In genomic region chr22:50530280-50530856, GRCh38 we compare ENCODE assay signal across 8 cellular contexts. TPM values are rescaled to one million over a fixed set of nuclear protein-coding genes. Genes with fewer than 3 reads are reported as not detected.
A peak's percentile ranks its signal among the peaks of the same experiment; 100 is the strongest.
DNase-seq lines count a peak whose midpoint lies in the region; ATAC-seq, FAIRE-seq and TF ChIP-seq lines count a peak whose summit lies in the region.

No MANE protein-coding gene starts in this region.

- intact Hi-C loops in left cardiac atrium (cut with DNase I), result no loop called here
- intact Hi-C loops in psoas muscle (cut with DNase I), result loop anchor here in 1 of 2 donors (5.0 kb wide), 1 partner anchor 92 kb away; no protein-coding TSS in a partner anchor

- CTCF ChIA-PET in A549 (lab: Yijun Ruan, JAX), result no interaction called here

- H3K36me3 ChIP-seq in MG63, result no peaks in the 10 kb centered on the region; the same call in none of the 2 replicates
- H3K36me3 ChIP-seq in psoas muscle (ENCODE audit: insufficient read depth in 1 of 2, low read depth in 1 of 2), result no peaks in the 10 kb centered on the region

- no peak for TF ChIP-seq EP300 in A549 (IDR thresholded peaks at IDR 0.05)

- peak; percentile 20 to 38; a peak in 5 of 6 replicates for ATAC-seq in A549
- peak; percentile 12 for ATAC-seq in GM18520 (IDR thresholded peaks at IDR 0.05; ENCODE audit: unreplicated experiment)
- ATAC-seq in left cardiac atrium, result peak; percentile 32 to 44
- peak; percentile 9 to 37 (median 20) for ATAC-seq in psoas muscle
- no peak for ATAC-seq in HG03520 (IDR thresholded peaks at IDR 0.05; ENCODE audit: unreplicated experiment)

- H3K9me3 ChIP-seq in A549 (no peaks in the 10 kb centered on the region), MG63 (no peaks in the 10 kb centered on the region), psoas muscle (no peaks in the 10 kb centered on the region)

- DNase-seq in A549 (ENCODE audit: low read depth in 1 of 2, low spot score in 1 of 2), result peak; percentile 54 to 89
- DNase-seq in MG63, result peak; percentile 91
- peak; percentile 59 for DNase-seq in activated naive CD4-positive, alpha-beta T cell treated with anti-CD3 and anti-CD28 coated beads, Interleukin-2, amount 50 U/mL, for 16 hours
- DNase-seq in left cardiac atrium, result peak; percentile 92
- DNase-seq in psoas muscle, result peak; percentile 86 to 92
- no peak for DNase-seq in hippocampal formation (lab: John Stamatoyannopoulos, UW)

- peak overlapping the region; percentile 64 for H3K4me3 ChIP-seq in A549
- peak overlapping the region; percentile 59 for H3K4me3 ChIP-seq in MG63
- H3K4me3 ChIP-seq in psoas muscle, result peak overlapping the region; percentile 69

- H3K27ac ChIP-seq in A549 (peak overlapping the region; percentile 95 to 98), psoas muscle (peak overlapping the region; percentile 79)

- H3K4me1 ChIP-seq in A549, result peaks cover 29% of the 10 kb centered on the region
- H3K4me1 ChIP-seq in psoas muscle, result peaks cover 22% of the 10 kb centered on the region

- H3K27me3 ChIP-seq in MG63, result no peaks in the 10 kb centered on the region
- H3K27me3 ChIP-seq in psoas muscle (ENCODE audit: insufficient read depth in 3 of 3, low read length in 2 of 3), result peaks cover 0 to 66% (median 25%) of the 10 kb centered on the region in 3 donors

- H3K4me2 ChIP-seq in A549, result peak overlapping the region; percentile 92

- peak; percentile 42 for TF ChIP-seq POLR2A in A549 (IDR thresholded peaks at IDR 0.05; ENCODE audit: low read length)

- no peak for TF ChIP-seq RAD21 in A549 (conservative IDR thresholded peaks at IDR 0.05 in 1 of 2, IDR thresholded peaks at IDR 0.05 in 1 of 2)

- POLR2A ChIA-PET in A549 (lab: Yijun Ruan, JAX), result interaction anchor here (0.7 to 1.0 kb wide), 4 partner anchors 9 to 52 kb away, joined by 3 to 5 read pairs (median 4); partner anchors contain the start of genes CHKB, LMF2 and NCAPH2

- no peak for FAIRE-seq in A549 (lab: Jason Lieb, UNC)

- TF ChIP-seq CTCF in A549 (IDR thresholded peaks at IDR 0.05), result no peak
- TF ChIP-seq CTCF in psoas muscle (IDR thresholded peaks at IDR 0.05), result no peak

- WGBS in A549 (ENCODE audit: missing lambda C conversion rate), result no CpG with 5 or more reads among the region's 58 CpGs
- 1 to 3% (median 1%) methylated on average over 22 to 58 of the region's 58 CpGs for WGBS in psoas muscle, 3 donors

TF ChIP-seq in A549, 52 proteins besides CTCF, POLR2A, EP300 and RAD21 (continues in another document):
- TF ChIP-seq HOXB5 (CRISPR knock-in tag; IDR thresholded peaks at IDR 0.05) (0 out of 2 replicates have a peak, but pooled peaks have one; percentile 14), E2F6 (IDR thresholded peaks at IDR 0.05; ENCODE audit: borderline replicate concordance, low read depth) (peak; percentile 76), GATA3 (IDR thresholded peaks at IDR 0.05; ENCODE audit: borderline replicate concordance) (peak; percentile 23; the same call in 1 of the 2 replicates), NPAS2 (CRISPR knock-in tag; IDR thresholded peaks at IDR 0.05; ENCODE audit: borderline replicate concordance) (peak; percentile 78; the same call in 1 of the 2 replicates), MAZ (IDR thresholded peaks at IDR 0.05; ENCODE audit: borderline replicate concordance, low read depth, low read length) (no peak), CEBPB (IDR thresholded peaks at IDR 0.05) (peak in 1 of 2 experiments; percentile 20; a peak in 1 of 4 replicates), JUN (IDR thresholded peaks at IDR 0.05) (peak in 1 of 2 experiments; percentile 40; a peak in 3 of 5 replicates), BCL3 (IDR thresholded peaks at IDR 0.05) (peak; percentile 72; the same call in 2 of the 3 replicates), MAX (IDR thresholded peaks at IDR 0.05) (peak; percentile 92)

RNA-seq across cellular contexts. Expression of gene TYMP, which starts 0.6 kb away (rescaled TPM):
- polyA plus RNA-seq in A549 (2011; rRNA removed) (4.8 and 5.9 TPM in 2 replicates), A549 (2017; fragmentation: RNase III; extraction: RNeasy Plus Mini Kit Qiagen cat#74134 plus additional on column Dnase treatment) (9.0 to 11.0 TPM (median 10.6 TPM) in 3 replicates), psoas muscle (10 to 100 TPM in 1 of 3 donors, 1 to 10 TPM in 2; 5.0 to 26.0 (median 7.0) TPM)
- polyA plus RNA-seq in A549 (2012; cell fraction: cytosol; rRNA removed), result 14.8 and 20.2 TPM in 2 replicates
- polyA plus RNA-seq in A549 (2012; cell fraction: nucleus; rRNA removed), result 33.3 and 44.0 TPM in 2 replicates
- 5.7 and 5.9 TPM in 2 replicates for polyA minus RNA-seq in A549 (2011; rRNA and poly(A)+ RNA removed)
- 22.1 and 22.2 TPM in 2 replicates for total RNA-seq in MG63 (2014; rRNA removed; shearing (Covaris generic); ENCODE audit: low replicate concordance)
- total RNA-seq in left cardiac atrium (10 to 100 TPM; 27.9 to 67.1 TPM), psoas muscle (10 to 100 TPM in 3 of 4 donors, 1 to 10 TPM in 1; 7.1 to 18.8 (median 13.3) TPM)

RNA-seq across cellular contexts. Expression of gene SCO2, which starts 5.0 kb away (rescaled TPM):
- polyA plus RNA-seq in A549 (2011; rRNA removed) (0.37 and 1.9 TPM in 2 replicates), A549 (2017; fragmentation: RNase III; extraction: RNeasy Plus Mini Kit Qiagen cat#74134 plus additional on column Dnase treatment) (1.7 to 2.6 TPM (median 2.3 TPM) in 3 replicates), psoas muscle (under 1 TPM in 2 of 3 donors, not detected in 1; 0.99 to 1.00 TPM)
- 2.9 and 4.5 TPM in 2 replicates for polyA plus RNA-seq in A549 (2012; cell fraction: cytosol; rRNA removed)
- polyA plus RNA-seq in A549 (2012; cell fraction: nucleus; rRNA removed), result 3.9 and 5.8 TPM in 2 replicates
- polyA minus RNA-seq in A549 (2011; rRNA and poly(A)+ RNA removed), result 0.58 TPM in 1 of 2 replicates, not detected in the other
- total RNA-seq in MG63 (2014; rRNA removed; shearing (Covaris generic); ENCODE audit: low replicate concordance), result 1.2 and 3.2 TPM in 2 replicates
- total RNA-seq in left cardiac atrium (1 to 10 TPM in 1 of 2 donors, not detected in 1; 1.3 TPM), psoas muscle (under 1 TPM in 1 of 4 donors, not detected in 3; 0.97 TPM)

RNA-seq across cellular contexts. Expression of gene KLHDC7B, which starts 15.3 kb away (rescaled TPM):
- polyA plus RNA-seq in A549 (2011; rRNA removed) (0.09 and 0.15 TPM in 2 replicates), A549 (2017; fragmentation: RNase III; extraction: RNeasy Plus Mini Kit Qiagen cat#74134 plus additional on column Dnase treatment) (not detected in 3 replicates), psoas muscle (under 1 TPM in 2 of 3 donors, not detected in 1; 0.01 TPM)
- polyA plus RNA-seq in A549 (2012; cell fraction: cytosol; rRNA removed), result 0.01 TPM in 2 replicates
- polyA plus RNA-seq in A549 (2012; cell fraction: nucleus; rRNA removed), result 0.02 and 0.04 TPM in 2 replicates
- 0.24 and 0.37 TPM in 2 replicates for polyA minus RNA-seq in A549 (2011; rRNA and poly(A)+ RNA removed)
- total RNA-seq in MG63 (2014; rRNA removed; shearing (Covaris generic); ENCODE audit: low replicate concordance), result not detected in 2 replicates
- total RNA-seq in left cardiac atrium (under 1 TPM in 1 of 2 donors, not detected in 1; 0.15 TPM), psoas muscle (under 1 TPM in 1 of 4 donors, not detected in 3; 0.11 TPM)

RNA-seq across cellular contexts. Expression of gene NCAPH2, which starts 22.3 kb away (rescaled TPM):
- 13.9 and 14.3 TPM in 2 replicates for polyA plus RNA-seq in A549 (2011; rRNA removed)
- 32.0 and 36.0 TPM in 2 replicates for polyA plus RNA-seq in A549 (2012; cell fraction: cytosol; rRNA removed)
- 80.2 and 89.5 TPM in 2 replicates for polyA plus RNA-seq in A549 (2012; cell fraction: nucleus; rRNA removed)
- polyA plus RNA-seq in A549 (2017; fragmentation: RNase III; extraction: RNeasy Plus Mini Kit Qiagen cat#74134 plus additional on column Dnase treatment), result 27.7 to 29.4 TPM (median 29.1 TPM) in 3 replicates
- polyA minus RNA-seq in A549 (2011; rRNA and poly(A)+ RNA removed), result 22.2 and 25.2 TPM in 2 replicates
- total RNA-seq in MG63 (2014; rRNA removed; shearing (Covaris generic); ENCODE audit: low replicate concordance), result 68.0 and 102 TPM in 2 replicates
- total RNA-seq in left cardiac atrium, result 10 to 100 TPM; 29.8 to 32.7 TPM
- 10 to 100 TPM; 19.2 to 24.2 (median 21.7) TPM for total RNA-seq in psoas muscle
- 10 to 100 TPM; 21.8 to 26.3 (median 23.7) TPM for polyA plus RNA-seq in psoas muscle

RNA-seq across cellular contexts. Expression of gene LMF2, which starts 22.9 kb away (rescaled TPM):
- polyA plus RNA-seq in A549 (2011; rRNA removed), result 13.0 and 15.1 TPM in 2 replicates
- polyA plus RNA-seq in A549 (2012; cell fraction: cytosol; rRNA removed), result 32.8 and 51.2 TPM in 2 replicates
- 317 and 562 TPM in 2 replicates for polyA plus RNA-seq in A549 (2012; cell fraction: nucleus; rRNA removed)
- polyA plus RNA-seq in A549 (2017; fragmentation: RNase III; extraction: RNeasy Plus Mini Kit Qiagen cat#74134 plus additional on column Dnase treatment), result 31.8 to 34.2 TPM (median 32.5 TPM) in 3 replicates
- 11.6 and 15.9 TPM in 2 replicates for polyA minus RNA-seq in A549 (2011; rRNA and poly(A)+ RNA removed)
- total RNA-seq in MG63 (2014; rRNA removed; shearing (Covaris generic); ENCODE audit: low replicate concordance), result 23.0 and 30.3 TPM in 2 replicates
- 10 to 100 TPM; 35.4 to 37.6 TPM for total RNA-seq in left cardiac atrium
- total RNA-seq in psoas muscle, result 10 to 100 TPM; 16.7 to 18.6 (median 17.3) TPM
- 10 to 100 TPM; 14.9 to 24.1 (median 15.6) TPM for polyA plus RNA-seq in psoas muscle

Comparison
In these comparisons a context has a peak if more than half of its experiments do, and no peak if none do; other contexts are left out.
1. DNase-seq: peak in A549 (2 of 2), MG63 (single experiment), activated naive CD4-positive, alpha-beta T cell treated with anti-CD3 and anti-CD28 coated beads, Interleukin-2, amount 50 U/mL, for 16 hours (single experiment), left cardiac atrium (single experiment) and psoas muscle (2 of 2); none in hippocampal formation (0 of 2).
2. Peak in every context shown above with its lines, with median percentiles within 50 percentile points of each other: H3K4me3 ChIP-seq.